Comparison of ENCODE assay signal across 10 cellular contexts in genomic region chr3:142022381-142022780, GRCh38.
DNase-seq lines count a peak whose midpoint lies in the region; ATAC-seq, FAIRE-seq and TF ChIP-seq lines count a peak whose summit lies in the region.
"Had no signal": no experiment of that assay in that cellular context is flagged by ENCODE, and none has a peak within 500 bp of the region (broad histone marks: within the 10 kb centered on the region; RNA-seq: fewer than 3 reads in every experiment).

No MANE protein-coding gene starts in this region.

- TF ChIP-seq POLR2A in H1 (IDR thresholded peaks at IDR 0.05; ENCODE audit: control extremely low read depth in 1 of 2, low read depth in 2 of 2, low read length in 2 of 2) = no peak

- H3K9me2 ChIP-seq in GM23338 (ENCODE audit: insufficient read depth) = no peaks in the 10 kb centered on the region

- H3K23me2 ChIP-seq in H1 (ENCODE audit: low read depth, low read length) = no peaks in the 10 kb centered on the region

- H2BK20ac ChIP-seq in H1 (ENCODE audit: low read length) = no peak overlapping the region

- H3K56ac ChIP-seq in H1 (replicated peaks; ENCODE audit: insufficient read length, low read depth, low read length) = no peak overlapping the region

- H3K18ac ChIP-seq in H1 (ENCODE audit: extremely low read depth, low read length) = no peak overlapping the region

- peak; percentile 18 for DNase-seq in NCI-H82 (lab: John Stamatoyannopoulos, UW)
- no peak for DNase-seq in NCI-H82 treated with DMSO at 0.1 percent for 48 hours (lab: John Stamatoyannopoulos, UW; ENCODE audit: unreplicated experiment)
- DNase-seq in GM23338 (ENCODE audit: low spot score) = peak; percentile 27
- peak; percentile 51 for DNase-seq in M059J (ENCODE audit: low read depth)
- no peak for DNase-seq in H1 (ENCODE audit: low read depth in 1 of 2, low spot score in 2 of 2)
- DNase-seq in upper lobe of right lung = no peak
- no peak for DNase-seq in activated CD4-positive, alpha-beta T cell treated with anti-CD3 and anti-CD28 coated beads, Interleukin-2, amount 50 U/mL, for 48 hours
- DNase-seq in colonic mucosa = no peak
- DNase-seq: activated T-cell treated with anti-CD3 and anti-CD28 coated beads, Interleukin-2, amount 50 U/mL, for 4 hours had no signal

- TF ChIP-seq CTCF in GM23338 (conservative IDR thresholded peaks at IDR 0.05; ENCODE audit: low read depth in 2 of 2) (peak; percentile 39 to 47), H1 (IDR thresholded peaks at IDR 0.05; ENCODE audit: control extremely low read depth in 1 of 3, insufficient read depth in 1 of 3, low read depth in 1 of 3, low read length in 3 of 3) (peak in 2 of 3 experiments; percentile 25 to 28; a peak in 3 of 4 replicates), upper lobe of right lung (IDR thresholded peaks at IDR 0.05) (peak; percentile 23), colonic mucosa (IDR thresholded peaks at IDR 0.05) (no peak)

- peaks cover 23% of the 10 kb centered on the region; the same call in 2 of the 3 replicates for H3K4me1 Mint-ChIP-seq in GM23338

- CTCF ChIA-PET in H1 (lab: Charles Lee; ENCODE audit: partially characterized antibody) = interaction anchor here (1.0 to 1.6 kb wide), 5 partner anchors 10 to 158 kb away, joined by 3 to 5 read pairs (median 4); no protein-coding TSS in a partner anchor

- H4K20me1 ChIP-seq in GM23338 (replicated peaks; ENCODE audit: insufficient read depth) = peaks cover 11% of the 10 kb centered on the region; the same call in 1 of the 2 replicates
- no peaks in the 10 kb centered on the region for H4K20me1 ChIP-seq in H1 (replicated peaks in 1 of 2; ENCODE audit: control insufficient read depth in 1 of 2, insufficient read depth in 2 of 2, low read length in 2 of 2)

- H2AK5ac ChIP-seq in H1 (ENCODE audit: low read depth, low read length) = no peak overlapping the region

- no peak for TF ChIP-seq EP300 in H1 (IDR thresholded peaks at IDR 0.05; ENCODE audit: borderline replicate concordance in 1 of 2, low read depth in 2 of 2, low read length in 2 of 2)

- H2BK120ac ChIP-seq in H1 (replicated peaks; ENCODE audit: low read depth, low read length) = no peak overlapping the region

- H3K9me3 Mint-ChIP-seq in GM23338 = no peaks in the 10 kb centered on the region
- H3K9me3 Mint-ChIP-seq: activated T-cell treated with anti-CD3 and anti-CD28 coated beads, Interleukin-2, amount 50 U/mL, for 4 hours had no signal

- H3K36me3 ChIP-seq in GM23338 (ENCODE audit: insufficient read depth) = no peaks in the 10 kb centered on the region; the same call in 1 of the 2 replicates
- H3K36me3 ChIP-seq in H1 (ENCODE audit: control insufficient read depth in 2 of 4, insufficient read depth in 4 of 4, low read length in 3 of 4) = peaks cover 0 to 20% (median 5%) of the 10 kb centered on the region in 4 experiments; a peak in 3 of 8 replicates
- H3K36me3 ChIP-seq in upper lobe of right lung = no peaks in the 10 kb centered on the region
- no peaks in the 10 kb centered on the region for H3K36me3 ChIP-seq in colonic mucosa

- peaks cover 32% of the 10 kb centered on the region for H3K36me3 Mint-ChIP-seq in GM23338 (ENCODE audit: low read depth)

- H2AFZ ChIP-seq in GM23338 (no peak overlapping the region), H1 (ENCODE audit: low read length) (no peak overlapping the region)

- H3K4me2 ChIP-seq in GM23338 (no peak overlapping the region), H1 (ENCODE audit: insufficient read depth in 1 of 2, low read depth in 2 of 2, low read length in 2 of 2) (no peak overlapping the region)

- ATAC-seq in GM23338 (peak; percentile 55; the same call in 2 of the 3 replicates), upper lobe of right lung (peak; percentile 79)

- H3K79me2 ChIP-seq in GM23338 (replicated peaks; ENCODE audit: insufficient read depth) (peaks cover 100% of the 10 kb centered on the region), H1 (ENCODE audit: control insufficient read depth in 1 of 2, insufficient read depth in 2 of 2, low read length in 2 of 2) (peaks cover 0 to 94% of the 10 kb centered on the region in 2 experiments)

- POLR2A ChIA-PET in H1 (lab: Charles Lee; ENCODE audit: partially characterized antibody) = interaction anchor here (0.6 to 1.2 kb wide), 4 partner anchors 9 to 110 kb away, joined by 3 read pairs; no protein-coding TSS in a partner anchor

- no peaks in the 10 kb centered on the region for H3K9me3 ChIP-seq in H1 (ENCODE audit: insufficient read depth in 2 of 2, low read depth in 1 of 2, low read length in 1 of 2)
- H3K9me3 ChIP-seq in upper lobe of right lung = no peaks in the 10 kb centered on the region
- H3K9me3 ChIP-seq in colonic mucosa = no peaks in the 10 kb centered on the region

- H3K27ac ChIP-seq in GM23338 (ENCODE audit: low read depth) (peak overlapping the region; percentile 0; the same call in 1 of the 2 replicates), H1 (ENCODE audit: low read depth, low read length) (no peak overlapping the region), upper lobe of right lung (no peak overlapping the region), colonic mucosa (no peak overlapping the region)

- intact Hi-C loops in upper lobe of right lung (cut with DNase I) (no loop called here), colonic mucosa (cut with DNase I) (no loop called here)

- H3K27me3 Mint-ChIP-seq in GM23338 (ENCODE audit: insufficient read depth, low read depth, poor library complexity) = peaks cover 2% of the 10 kb centered on the region
- H3K27me3 Mint-ChIP-seq: B cell had no signal

- H2BK12ac ChIP-seq in H1 (ENCODE audit: low read depth, low read length) = no peak overlapping the region

- H3K4me1 ChIP-seq in GM23338 (ENCODE audit: insufficient read depth) (peaks cover 16% of the 10 kb centered on the region), H1 (replicated peaks in 1 of 4; ENCODE audit: control insufficient read depth in 3 of 4, insufficient read depth in 4 of 4, low read length in 3 of 4) (no peaks in the 10 kb centered on the region; a peak in 2 of 7 replicates), upper lobe of right lung (peaks cover 13% of the 10 kb centered on the region), colonic mucosa (no peaks in the 10 kb centered on the region)

- H3K79me1 ChIP-seq in H1 (ENCODE audit: low read depth, low read length) = no peaks in the 10 kb centered on the region; the same call in 1 of the 2 replicates

- H4K5ac ChIP-seq in H1 (ENCODE audit: insufficient read length, low read depth, low read length) = no peak overlapping the region

- no peaks in the 10 kb centered on the region for H3F3A ChIP-seq in GM23338 (replicated peaks; ENCODE audit: low read depth)

- H3K9ac ChIP-seq in H1 (replicated peaks in 1 of 4; ENCODE audit: extremely low read depth in 1 of 4, low read depth in 3 of 4, low read length in 3 of 4) = no peak overlapping the region; a peak in 2 of 7 replicates
- no peak overlapping the region for H3K9ac ChIP-seq in colonic mucosa (ENCODE audit: low read depth in 2 of 2, low read length in 2 of 2)

- no peak overlapping the region for H3K23ac ChIP-seq in H1 (ENCODE audit: insufficient read length)

- no peak overlapping the region for H3K4me3 Mint-ChIP-seq in GM23338
- H3K4me3 Mint-ChIP-seq: activated T-cell treated with anti-CD3 and anti-CD28 coated beads, Interleukin-2, amount 50 U/mL, for 4 hours; B cell had no signal

- no peak overlapping the region for H4K8ac ChIP-seq in H1 (ENCODE audit: extremely low read depth, insufficient read depth, low read length)

- no peak overlapping the region for H2BK15ac ChIP-seq in H1 (ENCODE audit: low read length)

- no peak overlapping the region for H3K14ac ChIP-seq in H1 (ENCODE audit: insufficient read length)

- H4K91ac ChIP-seq in H1 (replicated peaks; ENCODE audit: insufficient read length, low read length) = no peak overlapping the region

- peak overlapping the region; percentile 19; the same call in 1 of the 2 replicates for H3K27ac Mint-ChIP-seq in GM23338
- H3K27ac Mint-ChIP-seq: B cell had no signal

- H3K4me3 ChIP-seq in GM23338 (no peak overlapping the region), H1 (ENCODE audit: extremely low read depth in 1 of 4, insufficient read depth in 2 of 4, low read depth in 3 of 4, low read length in 4 of 4) (no peak overlapping the region), upper lobe of right lung (no peak overlapping the region), colonic mucosa (no peak overlapping the region)

- H2BK5ac ChIP-seq in H1 (ENCODE audit: low read depth, low read length) = no peak overlapping the region

- H3K27me3 ChIP-seq in GM23338 (ENCODE audit: insufficient read depth) = no peaks in the 10 kb centered on the region
- H3K27me3 ChIP-seq in H1 (replicated peaks in 1 of 4; ENCODE audit: control insufficient read depth in 3 of 4, extremely low read depth in 1 of 4, insufficient read depth in 3 of 4, low read length in 3 of 4) = no peaks in the 10 kb centered on the region
- no peaks in the 10 kb centered on the region for H3K27me3 ChIP-seq in upper lobe of right lung
- H3K27me3 ChIP-seq in colonic mucosa = no peaks in the 10 kb centered on the region

- TF ChIP-seq RAD21 in H1 (IDR thresholded peaks at IDR 0.05 in 1 of 2, conservative IDR thresholded peaks at IDR 0.05 in 1 of 2; ENCODE audit: low read depth in 2 of 2, low read length in 2 of 2) = peak; percentile 53 to 59

- no peak overlapping the region for H3K4ac ChIP-seq in H1 (replicated peaks; ENCODE audit: insufficient read length, low read depth, low read length)

- no peak for FAIRE-seq in H1 (lab: Jason Lieb, UNC)

- 94% methylated on average over 1 of the region's 1 CpG; no CpG with 5 or more reads in 1 of the 2 experiments for WGBS in H1 (ENCODE audit: extremely low coverage in 1 of 2, insufficient coverage in 1 of 2, insufficient read length in 1 of 2, insufficient replicate concordance in 2 of 2, low coverage in 1 of 2, low lambda C conversion rate in 2 of 2, missing lambda C conversion rate in 1 of 2), 2 experiments

TF ChIP-seq in GM23338, 12 proteins besides CTCF, POLR2A, EP300 and RAD21:
- no peak for TF ChIP-seq EZH2 (IDR thresholded peaks at IDR 0.05; ENCODE audit: low read depth, unreplicated experiment)

TF ChIP-seq in H1, 55 proteins besides CTCF, POLR2A, EP300 and RAD21 (continues in another document):
- no peak for TF ChIP-seq CHD1 (IDR thresholded peaks at IDR 0.05; ENCODE audit: low read depth, low read length)
- no peak for TF ChIP-seq NRF1 (IDR thresholded peaks at IDR 0.05; ENCODE audit: low read depth, low read length)
- no peak for TF ChIP-seq TBP (IDR thresholded peaks at IDR 0.05; ENCODE audit: low read depth, low read length)
- no peak for TF ChIP-seq CHD2 (IDR thresholded peaks at IDR 0.05; ENCODE audit: low read length)
- no peak for TF ChIP-seq TEAD4 (IDR thresholded peaks at IDR 0.05; ENCODE audit: low read depth, low read length)
- no peak for TF ChIP-seq FOSL1 (IDR thresholded peaks at IDR 0.05; ENCODE audit: insufficient read depth, low read depth, low read length)
- no peak for TF ChIP-seq NANOG (IDR thresholded peaks at IDR 0.05; ENCODE audit: insufficient read depth, low read depth, low read length, poor library complexity, severe bottlenecking)
- TF ChIP-seq SIRT6 (IDR thresholded peaks at IDR 0.05; ENCODE audit: low read length) = no peak
- no peak for TF ChIP-seq MAFK (IDR thresholded peaks at IDR 0.05; ENCODE audit: low read depth, low read length)
- no peak for TF ChIP-seq RXRA (IDR thresholded peaks at IDR 0.05; ENCODE audit: insufficient read depth, low read depth, low read length)
- no peak for TF ChIP-seq POLR2AphosphoS5 (IDR thresholded peaks at IDR 0.05; ENCODE audit: low read depth, low read length)

Comparison
In these comparisons a context has a peak if more than half of its experiments do, and no peak if none do; other contexts are left out.
1. DNase-seq: peak in NCI-H82 (single experiment), GM23338 (single experiment) and M059J (single experiment); none in NCI-H82 treated with DMSO at 0.1 percent for 48 hours (single experiment), H1 (0 of 2), upper lobe of right lung (single experiment), activated CD4-positive, alpha-beta T cell treated with anti-CD3 and anti-CD28 coated beads, Interleukin-2, amount 50 U/mL, for 48 hours (0 of 2) and colonic mucosa (single experiment).